In the genomic region with DNA sequence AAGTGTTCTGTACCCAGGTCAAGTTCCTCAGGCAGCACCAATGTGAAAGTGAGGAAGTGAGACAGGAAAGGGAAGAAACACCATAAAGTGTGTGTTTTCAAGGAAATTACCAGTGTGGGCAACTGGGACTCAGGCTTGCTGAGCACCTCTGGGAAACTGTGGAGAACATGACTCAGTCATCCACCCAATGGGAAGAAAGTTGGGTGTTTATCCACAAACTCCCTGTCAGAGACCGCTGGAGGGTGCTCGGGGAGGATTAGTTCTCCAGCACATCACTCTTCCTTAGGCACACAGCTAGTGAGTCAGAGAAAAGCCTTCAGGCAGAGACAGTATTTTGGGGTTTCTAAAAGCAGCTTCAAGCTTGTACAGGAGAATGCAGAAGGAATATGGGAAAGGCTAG, we compare ENCODE assay signal across 20 cellular contexts.
"Had no signal": no experiment of that assay in that cellular context is flagged by ENCODE, and none has a peak within 500 bp of the region (broad histone marks: within the 10 kb centered on the region; RNA-seq: fewer than 3 reads in every experiment).

No MANE protein-coding gene starts in this region.

- H3K9me3 ChIP-seq: prostate gland, thyroid gland had no signal

- H3K27me3 ChIP-seq: neural progenitor cell, thyroid gland had no signal

- ATAC-seq: activated CD8-positive, alpha-beta T cell treated with anti-CD3 and anti-CD28 coated beads, Interleukin-2, amount 10 ng/mL, durations not matched to agents 7 days and 5 days; left ventricle myocardium superior; naive thymus-derived CD8-positive, alpha-beta T cell; right cardiac atrium; T-cell had no signal

- DNase-seq: activated CD4-positive, alpha-beta T cell treated with anti-CD3 and anti-CD28 coated beads, Interleukin-2, amount 10 ng/mL, durations not matched to agents 7 days and 5 days; activated CD4-positive, CD25-positive, alpha-beta regulatory T cell treated with anti-CD3 and anti-CD28 coated beads, Interleukin-2, amount 50 U/mL, for 72 hours; activated CD8-positive, alpha-beta T cell treated with anti-CD3 and anti-CD28 coated beads, Interleukin-2, amount 10 ng/mL, durations not matched to agents 7 days and 5 days; activated gamma-delta T cell treated with Interleukin-2 at 50 U/mL for 16 hours; amniotic stem cell; cortex of kidney; foreskin melanocyte; hippocampal formation; left ventricle myocardium superior; mammary epithelial cell; naive thymus-derived CD8-positive, alpha-beta T cell; right cardiac atrium; stimulated activated CD4-positive, alpha-beta T cell treated with anti-CD3 and anti-CD28 coated beads, Interleukin-4, amount 100 ng/mL, for 24 hours; stimulated activated naive CD4-positive, alpha-beta T cell treated with Interleukin-2 at 50 U/mL for 16 hours; T-cell; thyroid gland; WERI-Rb-1 had no signal

- H3K36me3 ChIP-seq: neural progenitor cell, prostate gland, thyroid gland had no signal

- H3K4me1 ChIP-seq: neural progenitor cell, prostate gland had no signal

- H3K4me3 ChIP-seq: neural progenitor cell, prostate gland, thyroid gland had no signal

- H3K27ac ChIP-seq: epithelial cell of prostate, neural progenitor cell, prostate gland, thyroid gland, WERI-Rb-1 had no signal
